1 cellular context compared by ENCODE assay signal in the genomic region with DNA sequence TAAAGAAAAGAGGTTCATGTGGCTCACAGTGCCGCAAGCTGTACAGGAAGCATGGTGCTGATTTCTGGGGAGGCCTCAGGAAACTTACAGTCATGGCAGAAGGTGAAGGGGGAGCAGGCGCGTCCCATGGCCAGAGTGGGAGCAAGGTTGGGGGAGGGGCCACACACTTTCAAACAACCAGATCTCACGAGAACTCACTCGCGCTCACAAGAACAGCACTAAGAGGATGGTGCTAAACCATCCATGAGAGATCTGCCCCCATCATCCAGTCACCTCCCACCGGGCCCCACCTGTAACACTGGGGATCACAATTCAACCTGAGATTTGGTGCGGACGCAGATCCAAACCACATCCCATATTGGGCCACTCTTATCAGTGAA.
TF ChIP-seq lines count a peak whose summit lies in the region.

No MANE protein-coding gene starts in this region.

TF ChIP-seq in GM23338, 12 proteins besides CTCF, POLR2A, EP300 and RAD21 (continued from another document):
- TF ChIP-seq, protein P1, sequence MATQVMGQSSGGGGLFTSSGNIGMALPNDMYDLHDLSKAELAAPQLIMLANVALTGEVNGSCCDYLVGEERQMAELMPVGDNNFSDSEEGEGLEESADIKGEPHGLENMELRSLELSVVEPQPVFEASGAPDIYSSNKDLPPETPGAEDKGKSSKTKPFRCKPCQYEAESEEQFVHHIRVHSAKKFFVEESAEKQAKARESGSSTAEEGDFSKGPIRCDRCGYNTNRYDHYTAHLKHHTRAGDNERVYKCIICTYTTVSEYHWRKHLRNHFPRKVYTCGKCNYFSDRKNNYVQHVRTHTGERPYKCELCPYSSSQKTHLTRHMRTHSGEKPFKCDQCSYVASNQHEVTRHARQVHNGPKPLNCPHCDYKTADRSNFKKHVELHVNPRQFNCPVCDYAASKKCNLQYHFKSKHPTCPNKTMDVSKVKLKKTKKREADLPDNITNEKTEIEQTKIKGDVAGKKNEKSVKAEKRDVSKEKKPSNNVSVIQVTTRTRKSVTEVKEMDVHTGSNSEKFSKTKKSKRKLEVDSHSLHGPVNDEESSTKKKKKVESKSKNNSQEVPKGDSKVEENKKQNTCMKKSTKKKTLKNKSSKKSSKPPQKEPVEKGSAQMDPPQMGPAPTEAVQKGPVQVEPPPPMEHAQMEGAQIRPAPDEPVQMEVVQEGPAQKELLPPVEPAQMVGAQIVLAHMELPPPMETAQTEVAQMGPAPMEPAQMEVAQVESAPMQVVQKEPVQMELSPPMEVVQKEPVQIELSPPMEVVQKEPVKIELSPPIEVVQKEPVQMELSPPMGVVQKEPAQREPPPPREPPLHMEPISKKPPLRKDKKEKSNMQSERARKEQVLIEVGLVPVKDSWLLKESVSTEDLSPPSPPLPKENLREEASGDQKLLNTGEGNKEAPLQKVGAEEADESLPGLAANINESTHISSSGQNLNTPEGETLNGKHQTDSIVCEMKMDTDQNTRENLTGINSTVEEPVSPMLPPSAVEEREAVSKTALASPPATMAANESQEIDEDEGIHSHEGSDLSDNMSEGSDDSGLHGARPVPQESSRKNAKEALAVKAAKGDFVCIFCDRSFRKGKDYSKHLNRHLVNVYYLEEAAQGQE (IDR thresholded peaks at IDR 0.05; ENCODE audit: unreplicated experiment), result no peak
- TF ChIP-seq, protein P2, sequence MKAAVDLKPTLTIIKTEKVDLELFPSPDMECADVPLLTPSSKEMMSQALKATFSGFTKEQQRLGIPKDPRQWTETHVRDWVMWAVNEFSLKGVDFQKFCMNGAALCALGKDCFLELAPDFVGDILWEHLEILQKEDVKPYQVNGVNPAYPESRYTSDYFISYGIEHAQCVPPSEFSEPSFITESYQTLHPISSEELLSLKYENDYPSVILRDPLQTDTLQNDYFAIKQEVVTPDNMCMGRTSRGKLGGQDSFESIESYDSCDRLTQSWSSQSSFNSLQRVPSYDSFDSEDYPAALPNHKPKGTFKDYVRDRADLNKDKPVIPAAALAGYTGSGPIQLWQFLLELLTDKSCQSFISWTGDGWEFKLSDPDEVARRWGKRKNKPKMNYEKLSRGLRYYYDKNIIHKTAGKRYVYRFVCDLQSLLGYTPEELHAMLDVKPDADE (IDR thresholded peaks at IDR 0.05), result no peak
